Comparison of ENCODE assay signal across 35 cellular contexts in the genomic region with DNA sequence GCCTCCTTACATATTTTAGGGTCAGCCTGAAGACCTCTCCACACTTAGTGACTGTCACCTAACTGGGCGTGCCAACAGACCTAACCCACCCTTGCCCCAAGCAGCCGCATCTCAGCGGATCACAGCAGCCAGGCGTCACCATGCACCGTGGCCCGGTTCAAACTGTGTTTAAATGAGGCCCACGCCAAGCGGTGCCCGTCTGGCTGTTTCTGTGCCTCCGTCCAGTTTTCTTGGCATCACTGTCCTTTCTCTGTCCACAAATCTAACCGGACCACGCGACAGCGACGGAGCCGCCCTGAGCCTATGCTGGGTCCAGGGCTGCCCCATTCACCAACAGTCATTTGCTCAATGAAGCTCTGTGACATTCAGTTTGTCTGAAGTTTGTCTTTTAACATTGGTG.
A peak's percentile ranks its signal among the peaks of the same experiment; 100 is the strongest.
DNase-seq lines count a peak whose midpoint lies in the region; ATAC-seq, FAIRE-seq and TF ChIP-seq lines count a peak whose summit lies in the region.
"Had no signal": no experiment of that assay in that cellular context is flagged by ENCODE, and none has a peak within 500 bp of the region (broad histone marks: within the 10 kb centered on the region; RNA-seq: fewer than 3 reads in every experiment).

No MANE protein-coding gene starts in this region.

- H3K4me2 ChIP-seq in H1 (ENCODE audit: insufficient read depth in 1 of 2, low read depth in 2 of 2, low read length in 2 of 2): no peak overlapping the region
- H3K4me2 ChIP-seq: A549; BLaER1; BLaER1 treated with 17β-estradiol and CSF1 and Interleukin-3, amounts not matched to agents 10 nM and 100 nM had no signal

- no peak overlapping the region for H4K5ac ChIP-seq in H1 (ENCODE audit: insufficient read length, low read depth, low read length)

- no peak overlapping the region for H2AK5ac ChIP-seq in H1 (ENCODE audit: low read depth, low read length)

- no peak for TF ChIP-seq RAD21 in H1 (IDR thresholded peaks at IDR 0.05 in 1 of 2, conservative IDR thresholded peaks at IDR 0.05 in 1 of 2; ENCODE audit: low read depth in 2 of 2, low read length in 2 of 2)

- H3K27ac ChIP-seq in H1 (ENCODE audit: low read depth, low read length): no peak overlapping the region
- H3K27ac ChIP-seq in endodermal cell (ENCODE audit: low read depth, low read length): no peak overlapping the region
- H3K27ac ChIP-seq: 22Rv1; A549; BLaER1; BLaER1 treated with 17β-estradiol and CSF1 and Interleukin-3, amounts not matched to agents 10 nM and 100 nM; C4-2B had no signal

- H4K91ac ChIP-seq in H1 (replicated peaks; ENCODE audit: insufficient read length, low read length): no peak overlapping the region

- H3K79me1 ChIP-seq in H1 (ENCODE audit: low read depth, low read length): no peaks in the 10 kb centered on the region

- no peak overlapping the region for H2BK120ac ChIP-seq in H1 (replicated peaks; ENCODE audit: low read depth, low read length)

- no peak overlapping the region for H3K4me3 ChIP-seq in H1 (ENCODE audit: extremely low read depth in 1 of 4, insufficient read depth in 2 of 4, low read depth in 3 of 4, low read length in 4 of 4)
- H3K4me3 ChIP-seq in endodermal cell (ENCODE audit: low read length): no peak overlapping the region
- H3K4me3 ChIP-seq: A549; BLaER1; BLaER1 treated with 17β-estradiol and CSF1 and Interleukin-3, amounts not matched to agents 10 nM and 100 nM had no signal

- H3K9me3 Mint-ChIP-seq in endodermal cell: no peaks in the 10 kb centered on the region
- H3K9me3 Mint-ChIP-seq in stimulated activated memory B cell treated with anti-CD40 and anti-IgM and Interleukin-4, amounts not matched to agents 10 μg/mL and 1 μg/mL and 100 μg/mL, for 72 hours: no peaks in the 10 kb centered on the region
- H3K9me3 Mint-ChIP-seq: CD4-positive, alpha-beta memory T cell; CD4-positive, alpha-beta T cell; CD4-positive, CD25-positive, alpha-beta regulatory T cell; CD8-positive, alpha-beta memory T cell; CD8-positive, alpha-beta T cell had no signal

- H2BK15ac ChIP-seq in H1 (ENCODE audit: low read length): no peak overlapping the region

- no peak overlapping the region for H2BK12ac ChIP-seq in H1 (ENCODE audit: low read depth, low read length)

- H3K23me2 ChIP-seq in H1 (ENCODE audit: low read depth, low read length): no peaks in the 10 kb centered on the region

- TF ChIP-seq CTCF in H1 (IDR thresholded peaks at IDR 0.05; ENCODE audit: control extremely low read depth in 1 of 3, insufficient read depth in 1 of 3, low read depth in 1 of 3, low read length in 3 of 3) (no peak), endodermal cell (conservative IDR thresholded peaks at IDR 0.05) (no peak)

- H3K36me3 ChIP-seq in H1 (ENCODE audit: control insufficient read depth in 2 of 4, insufficient read depth in 4 of 4, low read length in 3 of 4) (no peaks in the 10 kb centered on the region), endodermal cell (ENCODE audit: control insufficient read depth, insufficient read depth, low read length) (no peaks in the 10 kb centered on the region)
- H3K36me3 ChIP-seq: BE2C; BLaER1; BLaER1 treated with 17β-estradiol and CSF1 and Interleukin-3, amounts not matched to agents 10 nM and 100 nM had no signal

- no peak overlapping the region for H3K18ac ChIP-seq in H1 (ENCODE audit: extremely low read depth, low read length)

- DNase-seq in H1 (ENCODE audit: low read depth in 1 of 2, low spot score in 2 of 2): no peak
- DNase-seq in endodermal cell: peak; percentile 20
- DNase-seq in activated CD4-positive, CD25-positive, alpha-beta regulatory T cell (lab: John Stamatoyannopoulos, UW): no peak
- DNase-seq: 8988T; ACHN; AML-193; BE2C; C1 segment of cervical spinal cord; Caco-2; Calu3; CD4-positive, alpha-beta memory T cell; CD4-positive, alpha-beta T cell; CD4-positive, CD25-positive, alpha-beta regulatory T cell; CD8-positive, alpha-beta memory T cell; CD8-positive, alpha-beta T cell; COR-L47; DMS 273 treated with DMSO at 0.1 percent for 48 hours; DMS153; DMS53; DMS79; DMS79 treated with DMSO at 0.1 percent for 48 hours; DND-41; EL had no signal

- H4K20me1 ChIP-seq in H1 (replicated peaks in 1 of 2; ENCODE audit: control insufficient read depth in 1 of 2, insufficient read depth in 2 of 2, low read length in 2 of 2): no peaks in the 10 kb centered on the region
- H4K20me1 ChIP-seq: BLaER1; BLaER1 treated with 17β-estradiol and CSF1 and Interleukin-3, amounts not matched to agents 10 nM and 100 nM had no signal

- no peak overlapping the region for H3K56ac ChIP-seq in H1 (replicated peaks; ENCODE audit: insufficient read length, low read depth, low read length)

- H3K14ac ChIP-seq in H1 (ENCODE audit: insufficient read length): no peak overlapping the region

- no peak overlapping the region for H2AFZ ChIP-seq in H1 (ENCODE audit: low read length)

- H3K4ac ChIP-seq in H1 (replicated peaks; ENCODE audit: insufficient read length, low read depth, low read length): no peak overlapping the region

- H3K27me3 ChIP-seq in H1 (replicated peaks in 1 of 4; ENCODE audit: control insufficient read depth in 3 of 4, extremely low read depth in 1 of 4, insufficient read depth in 3 of 4, low read length in 3 of 4): no peaks in the 10 kb centered on the region
- H3K27me3 ChIP-seq in endodermal cell (ENCODE audit: control insufficient read depth, insufficient read depth, low read length, poor library complexity, severe bottlenecking): no peaks in the 10 kb centered on the region
- H3K27me3 ChIP-seq: BE2C; BLaER1; BLaER1 treated with 17β-estradiol and CSF1 and Interleukin-3, amounts not matched to agents 10 nM and 100 nM had no signal

- H3K4me3 Mint-ChIP-seq in endodermal cell: no peak overlapping the region
- no peak overlapping the region for H3K4me3 Mint-ChIP-seq in stimulated activated memory B cell treated with anti-CD40 and anti-IgM and Interleukin-4, amounts not matched to agents 10 μg/mL and 1 μg/mL and 100 μg/mL, for 72 hours
- H3K4me3 Mint-ChIP-seq: B cell; CD14-positive monocyte; CD4-positive, alpha-beta memory T cell; CD4-positive, alpha-beta T cell; CD4-positive, CD25-positive, alpha-beta regulatory T cell; CD8-positive, alpha-beta memory T cell; CD8-positive, alpha-beta T cell had no signal

- H4K8ac ChIP-seq in H1 (ENCODE audit: extremely low read depth, insufficient read depth, low read length): peak overlapping the region; percentile 77; the same call in 1 of the 2 replicates

- H2BK20ac ChIP-seq in H1 (ENCODE audit: low read length): no peak overlapping the region

- H3K4me1 ChIP-seq in H1 (replicated peaks in 1 of 4; ENCODE audit: control insufficient read depth in 3 of 4, insufficient read depth in 4 of 4, low read length in 3 of 4) (no peaks in the 10 kb centered on the region; a peak in 1 of 7 replicates), endodermal cell (ENCODE audit: control insufficient read depth, insufficient read depth, low read length) (peaks cover 3% of the 10 kb centered on the region)
- H3K4me1 ChIP-seq: A549; BE2C; BLaER1; BLaER1 treated with 17β-estradiol and CSF1 and Interleukin-3, amounts not matched to agents 10 nM and 100 nM; Caco-2 had no signal

- no peak for TF ChIP-seq POLR2A in H1 (IDR thresholded peaks at IDR 0.05; ENCODE audit: control extremely low read depth in 1 of 2, low read depth in 2 of 2, low read length in 2 of 2)

- no peaks in the 10 kb centered on the region for H3K36me3 Mint-ChIP-seq in endodermal cell (ENCODE audit: low read depth)
- H3K36me3 Mint-ChIP-seq in stimulated activated memory B cell treated with anti-CD40 and anti-IgM and Interleukin-4, amounts not matched to agents 10 μg/mL and 1 μg/mL and 100 μg/mL, for 72 hours: no peaks in the 10 kb centered on the region
- H3K36me3 Mint-ChIP-seq: CD14-positive monocyte; CD4-positive, alpha-beta memory T cell; CD4-positive, CD25-positive, alpha-beta regulatory T cell; CD8-positive, alpha-beta memory T cell; CD8-positive, alpha-beta T cell had no signal

- H3K79me2 ChIP-seq in H1 (ENCODE audit: control insufficient read depth in 1 of 2, insufficient read depth in 2 of 2, low read length in 2 of 2): no peaks in the 10 kb centered on the region

- FAIRE-seq in H1 (lab: Jason Lieb, UNC): no peak
- FAIRE-seq: A204.1, A549, D721Med had no signal

- no peak overlapping the region for H3K23ac ChIP-seq in H1 (ENCODE audit: insufficient read length)

- H3K27me3 Mint-ChIP-seq in endodermal cell (ENCODE audit: insufficient read depth): no peaks in the 10 kb centered on the region
- no peaks in the 10 kb centered on the region for H3K27me3 Mint-ChIP-seq in stimulated activated memory B cell treated with anti-CD40 and anti-IgM and Interleukin-4, amounts not matched to agents 10 μg/mL and 1 μg/mL and 100 μg/mL, for 72 hours
- H3K27me3 Mint-ChIP-seq: B cell; CD4-positive, alpha-beta T cell had no signal

- TF ChIP-seq EP300 in H1 (IDR thresholded peaks at IDR 0.05; ENCODE audit: borderline replicate concordance in 1 of 2, low read depth in 2 of 2, low read length in 2 of 2): no peak

- H2BK5ac ChIP-seq in H1 (ENCODE audit: low read depth, low read length): no peak overlapping the region

- POLR2A ChIA-PET in H1 (lab: Charles Lee; ENCODE audit: partially characterized antibody): no interaction called here

- no peak overlapping the region for H3K27ac Mint-ChIP-seq in endodermal cell
- H3K27ac Mint-ChIP-seq in stimulated activated memory B cell treated with anti-CD40 and anti-IgM and Interleukin-4, amounts not matched to agents 10 μg/mL and 1 μg/mL and 100 μg/mL, for 72 hours: no peak overlapping the region
- H3K27ac Mint-ChIP-seq: B cell; CD14-positive monocyte; CD4-positive, alpha-beta memory T cell; CD4-positive, alpha-beta T cell; CD4-positive, CD25-positive, alpha-beta regulatory T cell; CD8-positive, alpha-beta memory T cell; CD8-positive, alpha-beta T cell had no signal

- 92% methylated on average over 16 of the region's 16 CpGs; no CpG with 5 or more reads in 1 of the 2 experiments for WGBS in H1 (ENCODE audit: extremely low coverage in 1 of 2, insufficient coverage in 1 of 2, insufficient read length in 1 of 2, insufficient replicate concordance in 2 of 2, low coverage in 1 of 2, low lambda C conversion rate in 2 of 2, missing lambda C conversion rate in 1 of 2), 2 experiments
- WGBS in endodermal cell (ENCODE audit: insufficient coverage in 1 of 2, insufficient read length in 1 of 2), 2 experiments: 96 to 98% methylated on average over 7 to 16 of the region's 16 CpGs

- CTCF ChIA-PET in H1 (lab: Charles Lee; ENCODE audit: partially characterized antibody): no interaction called here

- no peaks in the 10 kb centered on the region for H3K4me1 Mint-ChIP-seq in endodermal cell
- no peaks in the 10 kb centered on the region for H3K4me1 Mint-ChIP-seq in stimulated activated memory B cell treated with anti-CD40 and anti-IgM and Interleukin-4, amounts not matched to agents 10 μg/mL and 1 μg/mL and 100 μg/mL, for 72 hours
- H3K4me1 Mint-ChIP-seq: B cell; CD14-positive monocyte; CD4-positive, alpha-beta memory T cell; CD4-positive, CD25-positive, alpha-beta regulatory T cell; CD8-positive, alpha-beta memory T cell had no signal

- ATAC-seq in stimulated activated memory B cell treated with anti-CD40 and anti-IgM and Interleukin-4, amounts not matched to agents 10 μg/mL and 1 μg/mL and 100 μg/mL, for 72 hours: peak; percentile 39
- no peak for ATAC-seq in HG03460 (IDR thresholded peaks at IDR 0.05; ENCODE audit: unreplicated experiment)
- ATAC-seq in HG03139 (IDR thresholded peaks at IDR 0.05; ENCODE audit: unreplicated experiment): no peak
- ATAC-seq: A549; CD8-positive, alpha-beta T cell had no signal

- H3K9me3 ChIP-seq in H1 (ENCODE audit: insufficient read depth in 2 of 2, low read depth in 1 of 2, low read length in 1 of 2) (no peaks in the 10 kb centered on the region), endodermal cell (ENCODE audit: control insufficient read depth, low read length) (no peaks in the 10 kb centered on the region)
- H3K9me3 ChIP-seq: A549; BE2C; BLaER1; BLaER1 treated with 17β-estradiol and CSF1 and Interleukin-3, amounts not matched to agents 10 nM and 100 nM; Caco-2 had no signal

- H3K9ac ChIP-seq in H1 (replicated peaks in 1 of 4; ENCODE audit: extremely low read depth in 1 of 4, low read depth in 3 of 4, low read length in 3 of 4): no peak overlapping the region
- no peak overlapping the region for H3K9ac ChIP-seq in endodermal cell (ENCODE audit: extremely low read depth, low read length, poor library complexity, severe bottlenecking)
- H3K9ac ChIP-seq: BLaER1; BLaER1 treated with 17β-estradiol and CSF1 and Interleukin-3, amounts not matched to agents 10 nM and 100 nM had no signal
